Comparison of ENCODE assay signal across 12 cellular contexts in the genomic region with DNA sequence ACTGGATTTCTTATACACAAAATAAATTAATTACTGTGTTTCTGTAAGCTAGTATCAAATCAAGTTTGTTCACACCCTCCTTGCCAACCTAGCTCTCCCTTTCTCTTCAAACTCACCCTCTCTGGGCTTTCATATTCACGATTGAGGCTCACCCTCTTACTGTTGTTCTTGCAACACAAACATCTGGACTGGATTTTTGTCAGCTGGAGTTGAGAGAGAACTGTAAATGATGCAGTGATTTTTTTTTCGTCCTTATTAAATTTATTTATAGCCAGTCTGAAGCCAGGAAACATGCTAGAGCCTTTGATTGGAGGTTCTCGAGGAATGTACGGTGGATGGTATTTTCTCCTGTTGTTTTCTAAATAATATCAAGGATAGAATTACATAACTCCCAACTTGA.
DNase-seq lines count a peak whose midpoint lies in the region; ATAC-seq and TF ChIP-seq lines count a peak whose summit lies in the region.
"Had no signal": no experiment of that assay in that cellular context is flagged by ENCODE, and none has a peak within 500 bp of the region (broad histone marks: within the 10 kb centered on the region; RNA-seq: fewer than 3 reads in every experiment).

No MANE protein-coding gene starts in this region.

- H3K9me3 ChIP-seq in aorta (ENCODE audit: control insufficient read depth, low read length), result no peaks in the 10 kb centered on the region

- no peaks in the 10 kb centered on the region for H3K27me3 ChIP-seq in aorta (ENCODE audit: control insufficient read depth in 1 of 2, insufficient read depth in 2 of 2, low read length in 1 of 2)

- ATAC-seq in aorta (ENCODE audit: low FRiP score), result peak; percentile 67
- ATAC-seq in stimulated activated effector memory CD8-positive, alpha-beta T cell treated with anti-CD3 and anti-CD28 coated beads, Interleukin-12 subunit alpha, Interleukin-12 subunit beta, amount 100 ng/mL, for 72 hours, result no peak

- peaks cover 12% of the 10 kb centered on the region for H3K36me3 Mint-ChIP-seq in nephron progenitor cell (ENCODE audit: low read depth)
- no peaks in the 10 kb centered on the region for H3K36me3 Mint-ChIP-seq in stimulated activated effector memory CD8-positive, alpha-beta T cell treated with anti-CD3 and anti-CD28 coated beads, Interleukin-12 subunit alpha, Interleukin-12 subunit beta, amount 100 ng/mL, for 72 hours

- peaks cover 49% of the 10 kb centered on the region for H3K4me1 Mint-ChIP-seq in nephron progenitor cell
- peaks cover 16% of the 10 kb centered on the region for H3K4me1 Mint-ChIP-seq in stimulated activated effector memory CD8-positive, alpha-beta T cell treated with anti-CD3 and anti-CD28 coated beads, Interleukin-12 subunit alpha, Interleukin-12 subunit beta, amount 100 ng/mL, for 72 hours

- peaks cover 0 to 4% of the 10 kb centered on the region in 2 donors for H3K4me1 ChIP-seq in aorta (ENCODE audit: control insufficient read depth in 1 of 2, insufficient read depth in 2 of 2, low read length in 2 of 2)

- intact Hi-C loops in aorta (cut with DNase I), result loop anchor here in 1 of 2 donors (5.0 to 10.0 kb wide), 3 partner anchors 55 to 217 kb away; no protein-coding TSS in a partner anchor

- DNase-seq in NCI-H510A treated with DMSO at 0.1 percent for 48 hours (lab: John Stamatoyannopoulos, UW), result peak; percentile 70
- no peak for DNase-seq in NCI-H510A (lab: John Stamatoyannopoulos, UW)
- DNase-seq in fibroblast of gingiva (ENCODE audit: low read depth), result peak; percentile 84
- DNase-seq in nephron progenitor cell, result no peak
- DNase-seq in aorta, result no peak
- DNase-seq in activated CD4-positive, CD25-positive, alpha-beta regulatory T cell treated with anti-CD3 and anti-CD28 coated beads, Interleukin-2, amount 50 U/mL, for 72 hours, result no peak
- no peak for DNase-seq in glomerular visceral epithelial cell (ENCODE audit: extremely low spot score)
- no peak for DNase-seq in stimulated activated effector memory CD8-positive, alpha-beta T cell treated with anti-CD3 and anti-CD28 coated beads, Interleukin-12 subunit alpha, Interleukin-12 subunit beta, amount 100 ng/mL, for 72 hours (ENCODE audit: low spot score in 2 of 2)
- DNase-seq: effector CD8-positive, alpha-beta T cell; WERI-Rb-1 had no signal

- peaks cover 3% of the 10 kb centered on the region for H3K27me3 Mint-ChIP-seq in nephron progenitor cell (ENCODE audit: low read depth, poor library complexity)
- H3K27me3 Mint-ChIP-seq: B cell had no signal

- H3K36me3 ChIP-seq in aorta (ENCODE audit: control insufficient read depth in 1 of 2, insufficient read depth in 2 of 2, low read length in 1 of 2), result no peaks in the 10 kb centered on the region
- H3K36me3 ChIP-seq: WERI-Rb-1 had no signal

- H3K4me3 Mint-ChIP-seq in nephron progenitor cell, result no peak overlapping the region
- H3K4me3 Mint-ChIP-seq in stimulated activated effector memory CD8-positive, alpha-beta T cell treated with anti-CD3 and anti-CD28 coated beads, Interleukin-12 subunit alpha, Interleukin-12 subunit beta, amount 100 ng/mL, for 72 hours, result no peak overlapping the region
- H3K4me3 Mint-ChIP-seq: B cell had no signal

- H3K27ac ChIP-seq in aorta (ENCODE audit: low read depth in 1 of 2, low read length in 2 of 2), result peak overlapping the region; percentile 76 to 89
- H3K27ac ChIP-seq: WERI-Rb-1 had no signal

- TF ChIP-seq CTCF in nephron progenitor cell (IDR thresholded peaks at IDR 0.05), result no peak

- H3K9me3 Mint-ChIP-seq in nephron progenitor cell, result peaks cover 9% of the 10 kb centered on the region
- no peaks in the 10 kb centered on the region for H3K9me3 Mint-ChIP-seq in stimulated activated effector memory CD8-positive, alpha-beta T cell treated with anti-CD3 and anti-CD28 coated beads, Interleukin-12 subunit alpha, Interleukin-12 subunit beta, amount 100 ng/mL, for 72 hours

- peak overlapping the region; percentile 46 for H3K27ac Mint-ChIP-seq in nephron progenitor cell
- H3K27ac Mint-ChIP-seq in stimulated activated effector memory CD8-positive, alpha-beta T cell treated with anti-CD3 and anti-CD28 coated beads, Interleukin-12 subunit alpha, Interleukin-12 subunit beta, amount 100 ng/mL, for 72 hours, result no peak overlapping the region
- H3K27ac Mint-ChIP-seq: B cell had no signal

- WGBS in aorta, 2 donors, result 2 to 6% methylated on average over 4 of the region's 4 CpGs

- H3K4me3 ChIP-seq in aorta (ENCODE audit: low read length in 2 of 2), result no peak overlapping the region
- H3K4me3 ChIP-seq: lung had no signal

Comparison
In these comparisons a context has a peak if more than half of its experiments do, and no peak if none do; other contexts are left out.
1. DNase-seq: peak in NCI-H510A treated with DMSO at 0.1 percent for 48 hours (single experiment) and fibroblast of gingiva (single experiment); none in NCI-H510A (single experiment), nephron progenitor cell (single experiment), aorta (0 of 2), activated CD4-positive, CD25-positive, alpha-beta regulatory T cell treated with anti-CD3 and anti-CD28 coated beads, Interleukin-2, amount 50 U/mL, for 72 hours (single experiment), glomerular visceral epithelial cell (single experiment) and stimulated activated effector memory CD8-positive, alpha-beta T cell treated with anti-CD3 and anti-CD28 coated beads, Interleukin-12 subunit alpha, Interleukin-12 subunit beta, amount 100 ng/mL, for 72 hours (0 of 2).